11 cellular contexts compared by ENCODE assay signal in genomic region chr16:47732806-47733150, GRCh38.
DNase-seq lines count a peak whose midpoint lies in the region; ATAC-seq and TF ChIP-seq lines count a peak whose summit lies in the region.
"Had no signal": no experiment of that assay in that cellular context is flagged by ENCODE, and none has a peak within 500 bp of the region (broad histone marks: within the 10 kb centered on the region; RNA-seq: fewer than 3 reads in every experiment).

No MANE protein-coding gene starts in this region.

- H3K27me3 Mint-ChIP-seq in activated naive CD4-positive, alpha-beta T cell treated with anti-CD3 and anti-CD28 coated beads for 36 hours (ENCODE audit: low read depth): peaks cover 8% of the 10 kb centered on the region
- H3K27me3 Mint-ChIP-seq in activated naive CD4-positive, alpha-beta T cell treated with anti-CD3 and anti-CD28 coated beads, Interleukin-2, amount 10 ng/mL, durations not matched to agents 7 days and 5 days: peaks cover 4% of the 10 kb centered on the region

- no peak for TF ChIP-seq EP300 in esophagus muscularis mucosa (IDR thresholded peaks at IDR 0.05)

- H3K4me1 ChIP-seq in esophagus muscularis mucosa: no peaks in the 10 kb centered on the region
- H3K4me1 ChIP-seq in hepatocyte (ENCODE audit: insufficient read depth): peaks cover 3% of the 10 kb centered on the region
- H3K4me1 ChIP-seq: gastroesophageal sphincter, neural progenitor cell had no signal

- no peak overlapping the region for H2AFZ ChIP-seq in hepatocyte
- H2AFZ ChIP-seq: neural progenitor cell had no signal

- ATAC-seq in SK-N-SH treated with all-trans-retinoic acid at 6 μM for 48 hours (peak; percentile 96), GM18868 (IDR thresholded peaks at IDR 0.05; ENCODE audit: unreplicated experiment) (no peak), GM19035 (IDR thresholded peaks at IDR 0.05; ENCODE audit: unreplicated experiment) (no peak)
- ATAC-seq in stimulated activated naive CD8-positive, alpha-beta T cell treated with anti-CD3 and anti-CD28 coated beads, Interleukin-15, Interleukin-2, amounts not matched to agents 100 U/mL and 50 U/mL, for 24 hours: peak; percentile 85
- ATAC-seq: gastroesophageal sphincter had no signal

- no peaks in the 10 kb centered on the region for H3K36me3 ChIP-seq in esophagus muscularis mucosa
- H3K36me3 ChIP-seq in hepatocyte (replicated peaks; ENCODE audit: insufficient read depth, low read depth): no peaks in the 10 kb centered on the region
- H3K36me3 ChIP-seq: gastroesophageal sphincter, neural progenitor cell had no signal

- peak; percentile 14 for DNase-seq in activated naive CD4-positive, alpha-beta T cell treated with anti-CD3 and anti-CD28 coated beads for 36 hours
- no peak for DNase-seq in activated naive CD4-positive, alpha-beta T cell treated with anti-CD3 and anti-CD28 coated beads, Interleukin-2, amount 10 ng/mL, durations not matched to agents 7 days and 5 days
- peak; percentile 37 for DNase-seq in esophagus muscularis mucosa (ENCODE audit: extremely low spot score)
- DNase-seq in stimulated activated naive CD8-positive, alpha-beta T cell treated with anti-CD3 and anti-CD28 coated beads, Interleukin-15, Interleukin-2, amounts not matched to agents 100 U/mL and 50 U/mL, for 24 hours: peak; percentile 22
- DNase-seq in hepatocyte (ENCODE audit: low spot score): no peak

- H3K36me3 Mint-ChIP-seq in activated naive CD4-positive, alpha-beta T cell treated with anti-CD3 and anti-CD28 coated beads for 36 hours (ENCODE audit: low read depth): no peaks in the 10 kb centered on the region
- H3K36me3 Mint-ChIP-seq in activated naive CD4-positive, alpha-beta T cell treated with anti-CD3 and anti-CD28 coated beads, Interleukin-2, amount 10 ng/mL, durations not matched to agents 7 days and 5 days: no peaks in the 10 kb centered on the region
- H3K36me3 Mint-ChIP-seq: CD4-positive, CD25-positive, alpha-beta regulatory T cell; neural progenitor cell had no signal

- no peak overlapping the region for H3K4me3 ChIP-seq in esophagus muscularis mucosa
- H3K4me3 ChIP-seq in hepatocyte: no peak overlapping the region
- H3K4me3 ChIP-seq: gastroesophageal sphincter, neural progenitor cell had no signal

- no peak overlapping the region for H3K4me3 Mint-ChIP-seq in activated naive CD4-positive, alpha-beta T cell treated with anti-CD3 and anti-CD28 coated beads for 36 hours
- H3K4me3 Mint-ChIP-seq in activated naive CD4-positive, alpha-beta T cell treated with anti-CD3 and anti-CD28 coated beads, Interleukin-2, amount 10 ng/mL, durations not matched to agents 7 days and 5 days: no peak overlapping the region
- H3K4me3 Mint-ChIP-seq: CD4-positive, CD25-positive, alpha-beta regulatory T cell; neural progenitor cell had no signal

- H3K79me2 ChIP-seq in hepatocyte: no peaks in the 10 kb centered on the region

- H3K4me2 ChIP-seq in hepatocyte: no peak overlapping the region
- H3K4me2 ChIP-seq: neural progenitor cell had no signal

- WGBS in esophagus muscularis mucosa: 21% methylated on average over 5 of the region's 5 CpGs
- 73% methylated on average over 5 of the region's 5 CpGs for WGBS in hepatocyte (ENCODE audit: low lambda C conversion rate, missing lambda C conversion rate)

- H3K27ac ChIP-seq in esophagus muscularis mucosa (replicated peaks in 1 of 4) (no peak overlapping the region), hepatocyte (no peak overlapping the region)
- H3K27ac ChIP-seq: gastroesophageal sphincter, neural progenitor cell had no signal

- no peak for TF ChIP-seq POLR2A in esophagus muscularis mucosa (IDR thresholded peaks at IDR 0.05; ENCODE audit: low read depth)

- peaks cover 1% of the 10 kb centered on the region for H3K9me3 Mint-ChIP-seq in activated naive CD4-positive, alpha-beta T cell treated with anti-CD3 and anti-CD28 coated beads for 36 hours
- no peaks in the 10 kb centered on the region for H3K9me3 Mint-ChIP-seq in activated naive CD4-positive, alpha-beta T cell treated with anti-CD3 and anti-CD28 coated beads, Interleukin-2, amount 10 ng/mL, durations not matched to agents 7 days and 5 days
- H3K9me3 Mint-ChIP-seq: CD4-positive, CD25-positive, alpha-beta regulatory T cell; neural progenitor cell had no signal

- no peaks in the 10 kb centered on the region for H4K20me1 ChIP-seq in hepatocyte (ENCODE audit: insufficient read depth, poor library complexity, severe bottlenecking)

- peak overlapping the region; percentile 16 for H3K27ac Mint-ChIP-seq in activated naive CD4-positive, alpha-beta T cell treated with anti-CD3 and anti-CD28 coated beads for 36 hours
- H3K27ac Mint-ChIP-seq in activated naive CD4-positive, alpha-beta T cell treated with anti-CD3 and anti-CD28 coated beads, Interleukin-2, amount 10 ng/mL, durations not matched to agents 7 days and 5 days: no peak overlapping the region
- H3K27ac Mint-ChIP-seq: CD4-positive, CD25-positive, alpha-beta regulatory T cell; neural progenitor cell had no signal

- intact Hi-C loops in activated naive CD4-positive, alpha-beta T cell treated with anti-CD3 and anti-CD28 coated beads for 36 hours (cut with micrococcal nuclease): no loop called here
- intact Hi-C loops in esophagus muscularis mucosa (cut with DNase I): no loop called here

- TF ChIP-seq CTCF in esophagus muscularis mucosa (IDR thresholded peaks at IDR 0.05) (no peak), hepatocyte (IDR thresholded peaks at IDR 0.05; ENCODE audit: poor library complexity) (no peak)

- H3K4me1 Mint-ChIP-seq in activated naive CD4-positive, alpha-beta T cell treated with anti-CD3 and anti-CD28 coated beads for 36 hours (ENCODE audit: low read depth): peaks cover 4% of the 10 kb centered on the region
- H3K4me1 Mint-ChIP-seq in activated naive CD4-positive, alpha-beta T cell treated with anti-CD3 and anti-CD28 coated beads, Interleukin-2, amount 10 ng/mL, durations not matched to agents 7 days and 5 days: peaks cover 6% of the 10 kb centered on the region

- CTCF ChIA-PET in activated naive CD4-positive, alpha-beta T cell treated with anti-CD3 and anti-CD28 coated beads for 36 hours (lab: Charles Lee): no interaction called here
- CTCF ChIA-PET in activated naive CD4-positive, alpha-beta T cell treated with anti-CD3 and anti-CD28 coated beads, Interleukin-2, amount 10 ng/mL, durations not matched to agents 7 days and 5 days (lab: Charles Lee): no interaction called here

- H3K27me3 ChIP-seq in esophagus muscularis mucosa: no peaks in the 10 kb centered on the region
- no peaks in the 10 kb centered on the region for H3K27me3 ChIP-seq in hepatocyte
- H3K27me3 ChIP-seq: neural progenitor cell had no signal

- no peaks in the 10 kb centered on the region for H3K9me3 ChIP-seq in esophagus muscularis mucosa
- no peaks in the 10 kb centered on the region for H3K9me3 ChIP-seq in hepatocyte (ENCODE audit: low read depth)
- H3K9me3 ChIP-seq: gastroesophageal sphincter had no signal

- no peaks in the 10 kb centered on the region for H3K9me2 ChIP-seq in hepatocyte (replicated peaks; ENCODE audit: insufficient read depth)

TF ChIP-seq in SK-N-SH treated with all-trans-retinoic acid at 6 μM for 48 hours, 23 proteins besides CTCF, POLR2A, EP300 and RAD21:
- no peak for TF ChIP-seq ISL1 (CRISPR knock-in tag; IDR thresholded peaks at IDR 0.05)
- no peak for TF ChIP-seq TOX (CRISPR knock-in tag; IDR thresholded peaks at IDR 0.05; ENCODE audit: borderline replicate concordance)
- TF ChIP-seq CSRNP3 (CRISPR knock-in tag; IDR thresholded peaks at IDR 0.05): no peak
- TF ChIP-seq ZNF70 (CRISPR knock-in tag; IDR thresholded peaks at IDR 0.05): no peak
- no peak for TF ChIP-seq BACH2 (CRISPR knock-in tag; IDR thresholded peaks at IDR 0.05; ENCODE audit: borderline replicate concordance)
- TF ChIP-seq ZC3H10 (CRISPR knock-in tag; IDR thresholded peaks at IDR 0.05): no peak
- no peak for TF ChIP-seq ZFP30 (CRISPR knock-in tag; IDR thresholded peaks at IDR 0.05)
- no peak for TF ChIP-seq CREB5 (CRISPR knock-in tag; IDR thresholded peaks at IDR 0.05; ENCODE audit: low read depth)
- TF ChIP-seq SNAI2 (CRISPR knock-in tag; IDR thresholded peaks at IDR 0.05): no peak

Comparison
In these comparisons a context has a peak if more than half of its experiments do, and no peak if none do; other contexts are left out.
1. DNase-seq: peak in activated naive CD4-positive, alpha-beta T cell treated with anti-CD3 and anti-CD28 coated beads for 36 hours (single experiment), esophagus muscularis mucosa (single experiment) and stimulated activated naive CD8-positive, alpha-beta T cell treated with anti-CD3 and anti-CD28 coated beads, Interleukin-15, Interleukin-2, amounts not matched to agents 100 U/mL and 50 U/mL, for 24 hours (single experiment); none in activated naive CD4-positive, alpha-beta T cell treated with anti-CD3 and anti-CD28 coated beads, Interleukin-2, amount 10 ng/mL, durations not matched to agents 7 days and 5 days (single experiment) and hepatocyte (single experiment).
2. ATAC-seq: peak in SK-N-SH treated with all-trans-retinoic acid at 6 μM for 48 hours (single experiment) and stimulated activated naive CD8-positive, alpha-beta T cell treated with anti-CD3 and anti-CD28 coated beads, Interleukin-15, Interleukin-2, amounts not matched to agents 100 U/mL and 50 U/mL, for 24 hours (single experiment); none in GM18868 (single experiment) and GM19035 (single experiment).